8 cellular contexts compared by ENCODE assay signal in the genomic region with DNA sequence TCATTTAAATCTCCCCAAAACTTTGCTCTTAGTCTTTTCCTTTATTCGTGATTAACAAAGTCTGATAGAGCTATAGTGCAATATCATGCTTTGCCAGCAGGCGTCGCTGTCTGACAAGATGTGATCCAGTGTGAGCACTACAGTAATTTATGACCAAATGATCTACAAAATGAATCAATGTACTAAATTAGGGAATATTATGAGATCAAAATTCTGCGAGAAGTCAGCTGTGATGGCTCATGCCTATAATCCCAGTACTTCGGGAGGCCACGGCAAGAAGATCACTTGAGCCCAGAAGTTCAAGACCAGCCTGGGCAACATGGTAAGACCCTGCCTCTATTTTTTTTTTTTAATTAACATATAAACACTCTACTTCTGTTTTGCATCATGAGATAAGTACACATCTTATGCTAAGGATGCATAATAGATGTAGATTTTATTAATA. TPM values are rescaled to one million over a fixed set of nuclear protein-coding genes. Genes with fewer than 3 reads are reported as not detected.
A peak's percentile ranks its signal among the peaks of the same experiment; 100 is the strongest.
DNase-seq lines count a peak whose midpoint lies in the region; ATAC-seq and TF ChIP-seq lines count a peak whose summit lies in the region.

No MANE protein-coding gene starts in this region.

- no peak for ATAC-seq in GM21367 (IDR thresholded peaks at IDR 0.05; ENCODE audit: unreplicated experiment)
- ATAC-seq in HG02759 (IDR thresholded peaks at IDR 0.05; ENCODE audit: unreplicated experiment), result no peak

- H3K27ac Mint-ChIP-seq in T-helper 2 cell treated with Interferon-gamma antibody and Interleukin-4, amounts not matched to agents 5 μg/mL and 100 μg/mL, for 36 hours, result no peak overlapping the region

- no peaks in the 10 kb centered on the region for H3K36me3 ChIP-seq in ascending aorta

- no peaks in the 10 kb centered on the region for H3K27me3 ChIP-seq in ascending aorta

- DNase-seq in CD1c-positive myeloid dendritic cell (ENCODE audit: extremely low spot score) (peak; percentile 90), HFF-Myc (ENCODE audit: extremely low read depth, low read depth) (peak; percentile 71), ascending aorta (ENCODE audit: low spot score in 2 of 2) (peak in 1 of 2 donors; percentile 84), kidney glomerular epithelial cell (lab: John Stamatoyannopoulos, UW) (peak; percentile 61)
- peak; percentile 67 for DNase-seq in T-helper 2 cell treated with Interferon-gamma antibody and Interleukin-4, amounts not matched to agents 5 μg/mL and 100 μg/mL, for 36 hours (ENCODE audit: low spot score)
- DNase-seq in stimulated activated CD8-positive, alpha-beta memory T cell treated with anti-CD3 and anti-CD28 coated beads, Interleukin-12 subunit alpha, Interleukin-12 subunit beta, amount 100 ng/mL, for 1 hour (ENCODE audit: low read depth), result peak; percentile 86

- H3K4me1 Mint-ChIP-seq in T-helper 2 cell treated with Interferon-gamma antibody and Interleukin-4, amounts not matched to agents 5 μg/mL and 100 μg/mL, for 36 hours (ENCODE audit: low read depth), result peaks cover 31% of the 10 kb centered on the region

- H3K4me3 ChIP-seq in HFF-Myc (replicated peaks; ENCODE audit: low read depth, low read length) (no peak overlapping the region), ascending aorta (no peak overlapping the region)

- peaks cover 33% of the 10 kb centered on the region for H3K36me3 Mint-ChIP-seq in T-helper 2 cell treated with Interferon-gamma antibody and Interleukin-4, amounts not matched to agents 5 μg/mL and 100 μg/mL, for 36 hours (ENCODE audit: low read depth)

- peaks cover 42% of the 10 kb centered on the region for H3K9me3 Mint-ChIP-seq in T-helper 2 cell treated with Interferon-gamma antibody and Interleukin-4, amounts not matched to agents 5 μg/mL and 100 μg/mL, for 36 hours

- H3K9me3 ChIP-seq in ascending aorta, result peaks cover 5 to 23% of the 10 kb centered on the region in 2 donors

- TF ChIP-seq CTCF in HFF-Myc (IDR thresholded peaks at IDR 0.05; ENCODE audit: low read depth, low read length, missing control alignments) (peak; percentile 85), ascending aorta (IDR thresholded peaks at IDR 0.05) (peak; percentile 89 to 94 (median 92))

- intact Hi-C loops in ascending aorta (cut with DNase I), result loop anchor here (1.0 to 2.0 kb wide), 2 partner anchors 168 to 202 kb away; no protein-coding TSS in a partner anchor

- peaks cover 5 to 9% of the 10 kb centered on the region in 2 donors for H3K4me1 ChIP-seq in ascending aorta

- H3K4me3 Mint-ChIP-seq in T-helper 2 cell treated with Interferon-gamma antibody and Interleukin-4, amounts not matched to agents 5 μg/mL and 100 μg/mL, for 36 hours, result no peak overlapping the region

- no peaks in the 10 kb centered on the region for H3K27me3 Mint-ChIP-seq in T-helper 2 cell treated with Interferon-gamma antibody and Interleukin-4, amounts not matched to agents 5 μg/mL and 100 μg/mL, for 36 hours (ENCODE audit: low read depth)

- no peak overlapping the region for H3K27ac ChIP-seq in ascending aorta

RNA-seq across cellular contexts. Expression of a gene that starts 3.6 kb away (rescaled TPM):
- total RNA-seq in ascending aorta, result 64.9 TPM

RNA-seq across cellular contexts. Expression of a gene that starts 54.5 kb away (rescaled TPM):
- total RNA-seq in ascending aorta, result 56.8 TPM
